In genomic region chr4:18401868-18402267, GRCh38 we compare ENCODE assay signal across 28 cellular contexts.
"Had no signal": no experiment of that assay in that cellular context is flagged by ENCODE, and none has a peak within 500 bp of the region (broad histone marks: within the 10 kb centered on the region; RNA-seq: fewer than 3 reads in every experiment).

No MANE protein-coding gene starts in this region.

- H3K4me3 Mint-ChIP-seq: dendritic cell treated with granulocyte-macrophage colony-stimulating factor and Interleukin-4, amounts not matched to agents 40 ng/mL and 50 ng/mL, for 4 days; effector memory CD8-positive, alpha-beta T cell; endodermal cell; immature natural killer cell; mesothelial cell of epicardium; naive thymus-derived CD4-positive, alpha-beta T cell had no signal

- H3K4me3 ChIP-seq: colonic mucosa, esophagus squamous epithelium, gastrocnemius medialis, heart right ventricle, left lung, lower lobe of right lung had no signal

- ATAC-seq: effector memory CD8-positive, alpha-beta T cell; esophagus mucosa; gastrocnemius medialis; heart right ventricle; left lung; left ventricle myocardium superior; lower lobe of right lung; naive thymus-derived CD4-positive, alpha-beta T cell had no signal

- H3K36me3 Mint-ChIP-seq: immature natural killer cell; mesothelial cell of epicardium; naive thymus-derived CD4-positive, alpha-beta T cell had no signal

- H3K4me1 ChIP-seq: colonic mucosa, esophagus squamous epithelium, gastrocnemius medialis, heart right ventricle, left lung, lower lobe of right lung had no signal

- H3K27me3 Mint-ChIP-seq: dendritic cell treated with granulocyte-macrophage colony-stimulating factor and Interleukin-4, amounts not matched to agents 40 ng/mL and 50 ng/mL, for 4 days had no signal

- H3K9me3 Mint-ChIP-seq: dendritic cell treated with granulocyte-macrophage colony-stimulating factor and Interleukin-4, amounts not matched to agents 40 ng/mL and 50 ng/mL, for 4 days; effector memory CD8-positive, alpha-beta T cell; endodermal cell; mesothelial cell of epicardium had no signal

- H3K27me3 ChIP-seq: colonic mucosa, esophagus squamous epithelium, gastrocnemius medialis, heart right ventricle, left lung had no signal

- H3K27ac ChIP-seq: colonic mucosa, epithelial cell of prostate, esophagus squamous epithelium, gastrocnemius medialis, heart right ventricle, left lung, lower lobe of right lung had no signal

- H3K36me3 ChIP-seq: colonic mucosa, esophagus squamous epithelium, gastrocnemius medialis, heart right ventricle, left lung, lower lobe of right lung had no signal

- FAIRE-seq: endometrium, kidney had no signal

- H3K27ac Mint-ChIP-seq: dendritic cell treated with granulocyte-macrophage colony-stimulating factor and Interleukin-4, amounts not matched to agents 40 ng/mL and 50 ng/mL, for 4 days; effector memory CD8-positive, alpha-beta T cell; endodermal cell; immature natural killer cell; mesothelial cell of epicardium; naive thymus-derived CD4-positive, alpha-beta T cell had no signal

- DNase-seq: colonic mucosa; cortex of kidney; effector CD8-positive, alpha-beta T cell; effector memory CD8-positive, alpha-beta T cell; endodermal cell; erythroblast; esophagus squamous epithelium; foreskin fibroblast; foreskin melanocyte; gastrocnemius medialis; glutamatergic neuron; head of caudate nucleus; heart right ventricle; hypothalamus; immature natural killer cell; islet precursor cell; kidney; kidney glomerular epithelial cell; left lung; left ventricle myocardium superior; lower lobe of right lung; mesenchymal stem cell; naive thymus-derived CD4-positive, alpha-beta T cell had no signal

- H3K9me3 ChIP-seq: colonic mucosa, esophagus squamous epithelium, gastrocnemius medialis, heart right ventricle, left lung, lower lobe of right lung had no signal
